10 cellular contexts compared by ENCODE assay signal in genomic region chr3:172181936-172182708, GRCh38.
A peak's percentile ranks its signal among the peaks of the same experiment; 100 is the strongest.
DNase-seq lines count a peak whose midpoint lies in the region; ATAC-seq, FAIRE-seq and TF ChIP-seq lines count a peak whose summit lies in the region.
"Had no signal": no experiment of that assay in that cellular context is flagged by ENCODE, and none has a peak within 500 bp of the region (broad histone marks: within the 10 kb centered on the region; RNA-seq: fewer than 3 reads in every experiment).

No MANE protein-coding gene starts in this region.

- H2AFZ ChIP-seq in K562 (ENCODE audit: low read depth, low read length) = no peak overlapping the region

- TF ChIP-seq EP300 in K562 (IDR thresholded peaks at IDR 0.05; ENCODE audit: low read length) = no peak

- in situ Hi-C loops in K562 (cut with MboI) = no loop called here

- intact Hi-C loops in K562 (cut with micrococcal nuclease) = no loop called here

- no peak for FAIRE-seq in K562 (lab: Jason Lieb, UNC)
- FAIRE-seq: G401.6, small intestine had no signal

- H3K4me1 ChIP-seq in HUES48 (ENCODE audit: control insufficient read depth, insufficient read depth, low read length) (peaks cover 22% of the 10 kb centered on the region), K562 (replicated peaks in 1 of 2; ENCODE audit: control insufficient read depth in 2 of 2, insufficient read depth in 2 of 2, low read length in 2 of 2) (peaks cover 6 to 9% of the 10 kb centered on the region in 2 experiments)

- no TSS peak for BruUV-seq in K562 (replicated peaks; lab: Mats Ljungman, UMichigan)

- no peaks in the 10 kb centered on the region for H3K9me3 Mint-ChIP-seq in activated naive CD4-positive, alpha-beta T cell treated with anti-CD3 and anti-CD28 coated beads, Interleukin-2, amount 10 ng/mL, durations not matched to agents 7 days and 5 days

- no peaks in the 10 kb centered on the region for H3K36me3 Mint-ChIP-seq in activated naive CD4-positive, alpha-beta T cell treated with anti-CD3 and anti-CD28 coated beads, Interleukin-2, amount 10 ng/mL, durations not matched to agents 7 days and 5 days

- no peak overlapping the region for H3K4me3 Mint-ChIP-seq in activated naive CD4-positive, alpha-beta T cell treated with anti-CD3 and anti-CD28 coated beads, Interleukin-2, amount 10 ng/mL, durations not matched to agents 7 days and 5 days

- peak; percentile 77 for DNase-seq in EH (ENCODE audit: low read depth)
- peak in 1 of 4 experiments; percentile 37 for DNase-seq in K562 (ENCODE audit: extremely low read depth in 1 of 4, low spot score in 3 of 4)
- peak; percentile 55 for DNase-seq in myocyte (ENCODE audit: low read depth)
- no peak for DNase-seq in globus pallidus (ENCODE audit: low spot score)
- no peak for DNase-seq in ureter (ENCODE audit: low spot score)
- DNase-seq in putamen (ENCODE audit: low spot score) = no peak
- no peak for DNase-seq in activated naive CD4-positive, alpha-beta T cell treated with anti-CD3 and anti-CD28 coated beads, Interleukin-2, amount 10 ng/mL, durations not matched to agents 7 days and 5 days
- DNase-seq: small intestine had no signal

- no peaks in the 10 kb centered on the region for H3K9me3 ChIP-seq in HUES48 (ENCODE audit: control insufficient read depth, insufficient read depth, low read length)
- H3K9me3 ChIP-seq in K562 (replicated peaks; ENCODE audit: control insufficient read depth, insufficient read depth, low read depth, low read length) = no peaks in the 10 kb centered on the region

- H3K27ac Mint-ChIP-seq in activated naive CD4-positive, alpha-beta T cell treated with anti-CD3 and anti-CD28 coated beads, Interleukin-2, amount 10 ng/mL, durations not matched to agents 7 days and 5 days = no peak overlapping the region

- POLR2A ChIA-PET in K562 (lab: Yijun Ruan, JAX) = interaction anchor here (0.7 to 1.4 kb wide), 2 partner anchors 19 to 22 kb away, joined by 3 to 4 read pairs; no protein-coding TSS in a partner anchor

- no peak overlapping the region for H3K4me3 ChIP-seq in HUES48 (ENCODE audit: low read depth, low read length)
- no peak overlapping the region for H3K4me3 ChIP-seq in K562

- H3K27me3 ChIP-seq in HUES48 (ENCODE audit: control insufficient read depth, insufficient read depth, low read length) (no peaks in the 10 kb centered on the region), K562 (ENCODE audit: control insufficient read depth in 2 of 2, insufficient read depth in 2 of 2, low read length in 2 of 2) (no peaks in the 10 kb centered on the region)

- CTCF ChIA-PET in K562 (lab: Yijun Ruan, JAX; ENCODE audit: low intra/inter-chr PET ratio) = no interaction called here
- CTCF ChIA-PET in activated naive CD4-positive, alpha-beta T cell treated with anti-CD3 and anti-CD28 coated beads, Interleukin-2, amount 10 ng/mL, durations not matched to agents 7 days and 5 days (lab: Charles Lee) = no interaction called here

- 55% methylated on average over 6 of the region's 7 CpGs for WGBS in K562 (ENCODE audit: insufficient coverage, low coverage, missing lambda C conversion rate)

- H3K4me1 Mint-ChIP-seq in activated naive CD4-positive, alpha-beta T cell treated with anti-CD3 and anti-CD28 coated beads, Interleukin-2, amount 10 ng/mL, durations not matched to agents 7 days and 5 days = peaks cover 2% of the 10 kb centered on the region

- no peak for TF ChIP-seq POLR2A in K562 (conservative IDR thresholded peaks at IDR 0.05)

- no peaks in the 10 kb centered on the region for H3K36me3 ChIP-seq in HUES48 (ENCODE audit: control insufficient read depth, insufficient read depth, low read length)
- H3K36me3 ChIP-seq in K562 (ENCODE audit: control insufficient read depth, insufficient read depth, low read length) = no peaks in the 10 kb centered on the region

- no peak for TF ChIP-seq CTCF in K562 (IDR thresholded peaks at IDR 0.05 in 2 of 3, conservative IDR thresholded peaks at IDR 0.05 in 1 of 3; ENCODE audit: insufficient read depth in 2 of 3, low read depth in 1 of 3, low read length in 3 of 3)

- no peak overlapping the region for H3K9ac ChIP-seq in HUES48 (ENCODE audit: low read depth, low read length)
- H3K9ac ChIP-seq in K562 (ENCODE audit: insufficient read depth in 1 of 2, low read depth in 2 of 2, low read length in 2 of 2) = peak overlapping the region in 1 of 2 experiments; percentile 8; a peak in 1 of 4 replicates

- H4K20me1 ChIP-seq in K562 (replicated peaks; ENCODE audit: control insufficient read depth, insufficient read depth, low read length) = 0 out of 2 replicates have a peak, but pooled peaks cover 3% of the 10 kb centered on the region

- no peaks in the 10 kb centered on the region for H3K27me3 Mint-ChIP-seq in activated naive CD4-positive, alpha-beta T cell treated with anti-CD3 and anti-CD28 coated beads, Interleukin-2, amount 10 ng/mL, durations not matched to agents 7 days and 5 days

- no peak overlapping the region for H3K4me2 ChIP-seq in K562 (ENCODE audit: insufficient read depth, low read length)

- no peak for TF ChIP-seq RAD21 in K562 (CRISPR knock-in tag; conservative IDR thresholded peaks at IDR 0.05 in 1 of 2, IDR thresholded peaks at IDR 0.05 in 1 of 2)

- H3K79me2 ChIP-seq in K562 (ENCODE audit: control insufficient read depth, insufficient read depth, low read length) = peaks cover 48% of the 10 kb centered on the region

- H3K27ac ChIP-seq in HUES48 (ENCODE audit: low read depth, low read length) (peak overlapping the region; percentile 48), K562 (ENCODE audit: extremely low read depth, low read depth, low read length) (no peak overlapping the region)

- peak; percentile 35; the same call in 2 of the 3 replicates for ATAC-seq in K562

- H3K9me1 ChIP-seq in K562 (ENCODE audit: control insufficient read depth, insufficient read depth, low read length) = no peaks in the 10 kb centered on the region

TF ChIP-seq in K562, 482 proteins besides CTCF, POLR2A, EP300 and RAD21:
- no peak for TF ChIP-seq MXI1 (IDR thresholded peaks at IDR 0.05; ENCODE audit: low read depth, low read length)
- TF ChIP-seq ELF2 (CRISPR knock-in tag; IDR thresholded peaks at IDR 0.05) = no peak
- TF ChIP-seq ATF3 (IDR thresholded peaks at IDR 0.05) = 0 out of 2 replicates have a peak, but pooled peaks have one; percentile 15
- no peak for TF ChIP-seq ATF3 (CRISPR knock-in tag; conservative IDR thresholded peaks at IDR 0.05)

Comparison
In these comparisons a context has a peak if more than half of its experiments do, and no peak if none do; other contexts are left out.
1. DNase-seq: peak in EH (single experiment) and myocyte (single experiment); none in globus pallidus (single experiment), ureter (single experiment), putamen (single experiment) and activated naive CD4-positive, alpha-beta T cell treated with anti-CD3 and anti-CD28 coated beads, Interleukin-2, amount 10 ng/mL, durations not matched to agents 7 days and 5 days (single experiment).